Comparison of ENCODE assay signal across 1 cellular context in genomic region chr11:18235394-18235926, GRCh38.
TF ChIP-seq lines count a peak whose summit lies in the region.

No MANE protein-coding gene starts in this region.

TF ChIP-seq in SK-N-SH, 30 proteins besides CTCF, POLR2A, EP300 and RAD21 (continued from another document):
- TF ChIP-seq MAX (IDR thresholded peaks at IDR 0.05; ENCODE audit: low read depth) (no peak), RFX5 (IDR thresholded peaks at IDR 0.05; ENCODE audit: low read length) (no peak), GATA2 (CRISPR knock-in tag; IDR thresholded peaks at IDR 0.05) (no peak)
